In genomic region chr10:124936813-124937212, GRCh38 we compare ENCODE assay signal across 1 cellular context.
A peak's percentile ranks its signal among the peaks of the same experiment; 100 is the strongest.
TF ChIP-seq lines count a peak whose summit lies in the region.

No MANE protein-coding gene starts in this region.

TF ChIP-seq in HEK293, 187 proteins besides CTCF, POLR2A, EP300 and RAD21 (continued from another document):
- TF ChIP-seq, protein P1, sequence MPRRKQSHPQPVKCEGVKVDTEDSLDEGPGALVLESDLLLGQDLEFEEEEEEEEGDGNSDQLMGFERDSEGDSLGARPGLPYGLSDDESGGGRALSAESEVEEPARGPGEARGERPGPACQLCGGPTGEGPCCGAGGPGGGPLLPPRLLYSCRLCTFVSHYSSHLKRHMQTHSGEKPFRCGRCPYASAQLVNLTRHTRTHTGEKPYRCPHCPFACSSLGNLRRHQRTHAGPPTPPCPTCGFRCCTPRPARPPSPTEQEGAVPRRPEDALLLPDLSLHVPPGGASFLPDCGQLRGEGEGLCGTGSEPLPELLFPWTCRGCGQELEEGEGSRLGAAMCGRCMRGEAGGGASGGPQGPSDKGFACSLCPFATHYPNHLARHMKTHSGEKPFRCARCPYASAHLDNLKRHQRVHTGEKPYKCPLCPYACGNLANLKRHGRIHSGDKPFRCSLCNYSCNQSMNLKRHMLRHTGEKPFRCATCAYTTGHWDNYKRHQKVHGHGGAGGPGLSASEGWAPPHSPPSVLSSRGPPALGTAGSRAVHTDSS (tag by site-specific recombination; IDR thresholded peaks at IDR 0.05), result no peak
- TF ChIP-seq ZNF600 (tag by site-specific recombination; IDR thresholded peaks at IDR 0.05) (0 out of 2 replicates have a peak, but pooled peaks have one; percentile 16), FEZF1 (tag by site-specific recombination; IDR thresholded peaks at IDR 0.05) (no peak), ZBTB44 (tag by site-specific recombination; IDR thresholded peaks at IDR 0.05) (no peak)
